In the genomic region with DNA sequence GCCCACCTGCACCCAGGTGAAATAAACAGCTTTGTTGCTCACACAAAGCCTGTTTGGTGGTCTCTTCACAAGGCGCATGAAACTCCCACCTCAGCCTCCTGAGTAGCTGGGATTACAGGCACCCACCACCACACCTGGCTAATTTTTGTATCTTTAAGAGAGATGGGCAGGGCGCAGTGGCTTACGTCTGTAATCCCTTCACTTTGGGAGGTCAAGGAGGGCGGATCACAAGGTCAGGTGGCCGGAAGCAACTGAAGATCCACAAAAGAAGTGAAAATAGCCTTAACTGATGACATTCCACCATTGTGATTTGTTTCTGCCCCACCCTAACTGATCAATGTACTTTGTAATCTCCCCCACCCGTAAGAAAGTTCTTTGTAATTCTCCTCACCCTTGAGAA, we compare ENCODE assay signal across 3 cellular contexts. TPM values are rescaled to one million over a fixed set of nuclear protein-coding genes. Genes with fewer than 3 reads are reported as not detected.
"Had no signal": no experiment of that assay in that cellular context is flagged by ENCODE, and none has a peak within 500 bp of the region (broad histone marks: within the 10 kb centered on the region; RNA-seq: fewer than 3 reads in every experiment).

No MANE protein-coding gene starts in this region.

RNA-seq across cellular contexts. Expression of a gene that starts 15.3 kb away (rescaled TPM):
- total RNA-seq: subcutaneous adipose tissue, upper lobe of right lung, vagina had no signal
